In genomic region chr9:135212961-135213360, GRCh38 we compare ENCODE assay signal across 23 cellular contexts.
"Had no signal": no experiment of that assay in that cellular context is flagged by ENCODE, and none has a peak within 500 bp of the region (broad histone marks: within the 10 kb centered on the region; RNA-seq: fewer than 3 reads in every experiment).

No MANE protein-coding gene starts in this region.

- ATAC-seq: naive thymus-derived CD8-positive, alpha-beta T cell; sciatic nerve; stimulated activated naive B cell treated with anti-CD40 and anti-IgM and Interleukin-4, amounts not matched to agents 10 μg/mL and 1 μg/mL and 100 μg/mL, for 72 hours had no signal

- H3K4me1 ChIP-seq: parathyroid adenoma, transverse colon, uterus had no signal

- H3K9me3 ChIP-seq: neutrophil, transverse colon, uterus had no signal

- H3K27me3 ChIP-seq: uterus had no signal

- DNase-seq: activated CD4-positive, alpha-beta T cell treated with anti-CD3 and anti-CD28 coated beads for 4 hours; activated CD4-positive, alpha-beta T cell treated with anti-CD3 and anti-CD28 coated beads, Interleukin-2, amount 50 U/mL, for 48 hours; activated CD4-positive, CD25-positive, alpha-beta regulatory T cell; activated CD8-positive, alpha-beta memory T cell treated with anti-CD3 and anti-CD28 coated beads, Interleukin-2, amount 50 U/mL, for 48 hours; activated naive CD4-positive, alpha-beta T cell treated with Interleukin-2 at 50 U/mL for 16 hours; activated naive CD8-positive, alpha-beta T cell treated with anti-CD3 and anti-CD28 coated beads for 36 hours; activated T-cell treated with anti-CD3 and anti-CD28 coated beads, Interleukin-2, amount 50 U/mL, for 48 hours; effector CD8-positive, alpha-beta T cell; erythroblast; foreskin fibroblast; immature natural killer cell; stimulated activated CD4-positive, alpha-beta T cell treated with anti-CD3 and anti-CD28 coated beads, Interleukin-2, amount 100 ng/mL, for 48 hours; stimulated activated CD8-positive, alpha-beta memory T cell treated with anti-CD3 and anti-CD28 coated beads, Interleukin-4, amount 100 ng/mL, for 48 hours; stimulated activated naive B cell treated with anti-CD40 and anti-IgM and Interleukin-4, amounts not matched to agents 10 μg/mL and 1 μg/mL and 100 μg/mL, for 72 hours; T1000; transverse colon; uterus had no signal

- H3K4me3 ChIP-seq: lung, smooth muscle cell, transverse colon, uterus had no signal

- H3K4me2 ChIP-seq: smooth muscle cell had no signal

- H3K27ac ChIP-seq: neutrophil, parathyroid adenoma, transverse colon, uterus had no signal

- H3K36me3 ChIP-seq: neutrophil, transverse colon, uterus had no signal

- H3K9ac ChIP-seq: parathyroid adenoma had no signal

- H2AFZ ChIP-seq: parathyroid adenoma had no signal

- H3K79me2 ChIP-seq: parathyroid adenoma had no signal
